Comparison of ENCODE assay signal across 15 cellular contexts in genomic region chr2:186751790-186752189, GRCh38. TPM values are rescaled to one million over a fixed set of nuclear protein-coding genes. Genes with fewer than 3 reads are reported as not detected.
DNase-seq lines count a peak whose midpoint lies in the region; ATAC-seq and TF ChIP-seq lines count a peak whose summit lies in the region.
"Had no signal": no experiment of that assay in that cellular context is flagged by ENCODE, and none has a peak within 500 bp of the region (broad histone marks: within the 10 kb centered on the region; RNA-seq: fewer than 3 reads in every experiment).

No MANE protein-coding gene starts in this region.

- DNase-seq in PC-3 (no peak), NK-92 (lab: John Stamatoyannopoulos, UW; ENCODE audit: unreplicated experiment) (no peak), NCI-H2107 (lab: John Stamatoyannopoulos, UW) (no peak), KG1 (lab: John Stamatoyannopoulos, UW) (no peak)
- no peak for DNase-seq in activated CD4-positive, alpha-beta T cell treated with anti-CD3 and anti-CD28 coated beads, Interleukin-2, amount 10 ng/mL, durations not matched to agents 24 days and 14 days
- DNase-seq: effector memory CD8-positive, alpha-beta T cell; GF-D8; hypothalamus; NCI-H2081 treated with DMSO at 0.1 percent for 48 hours; psoas muscle had no signal

- H3K9ac ChIP-seq in PC-3 (ENCODE audit: low read length): no peak overlapping the region
- H3K9ac ChIP-seq: BLaER1 had no signal

- no peaks in the 10 kb centered on the region for H3K9me3 Mint-ChIP-seq in activated CD4-positive, alpha-beta T cell treated with anti-CD3 and anti-CD28 coated beads, Interleukin-2, amount 10 ng/mL, durations not matched to agents 24 days and 14 days
- H3K9me3 Mint-ChIP-seq: effector memory CD8-positive, alpha-beta T cell; IgD-negative memory B cell had no signal

- no peaks in the 10 kb centered on the region for H3K9me2 ChIP-seq in PC-3 (replicated peaks; ENCODE audit: low read length)

- H2AFZ ChIP-seq in PC-3 (ENCODE audit: low read length): no peak overlapping the region

- no peaks in the 10 kb centered on the region for H3K79me2 ChIP-seq in PC-3 (ENCODE audit: low read length)

- POLR2A ChIA-PET in PC-3 (lab: Charles Lee; ENCODE audit: unreplicated experiment): no interaction called here

- H3K9me3 ChIP-seq in PC-3 (ENCODE audit: low read length): no peaks in the 10 kb centered on the region
- H3K9me3 ChIP-seq: BLaER1, psoas muscle had no signal

- ATAC-seq in GM18519 (IDR thresholded peaks at IDR 0.05; ENCODE audit: low FRiP score, unreplicated experiment): peak; percentile 82
- peak; percentile 72 for ATAC-seq in GM21367 (IDR thresholded peaks at IDR 0.05; ENCODE audit: unreplicated experiment)
- ATAC-seq in HG03039 (IDR thresholded peaks at IDR 0.05; ENCODE audit: unreplicated experiment): peak; percentile 82
- ATAC-seq in PC-3: peak; percentile 49
- ATAC-seq: effector memory CD8-positive, alpha-beta T cell; psoas muscle had no signal

- H3K4me3 ChIP-seq in PC-3 (ENCODE audit: low read length): no peak overlapping the region
- H3K4me3 ChIP-seq: BLaER1, psoas muscle had no signal

- H3K27me3 Mint-ChIP-seq in activated CD4-positive, alpha-beta T cell treated with anti-CD3 and anti-CD28 coated beads, Interleukin-2, amount 10 ng/mL, durations not matched to agents 24 days and 14 days: no peaks in the 10 kb centered on the region
- H3K27me3 Mint-ChIP-seq: effector memory CD8-positive, alpha-beta T cell; IgD-negative memory B cell had no signal

- no peaks in the 10 kb centered on the region for H3K27me3 ChIP-seq in PC-3 (ENCODE audit: low read length)
- H3K27me3 ChIP-seq: BLaER1 had no signal

- CTCF ChIA-PET in PC-3 (lab: Charles Lee): interaction anchor here (0.6 kb wide), 1 partner anchor 639 kb away, joined by 4 read pairs; no protein-coding TSS in a partner anchor

- no TSS peak for BruUV-seq in PC-3 (replicated peaks; lab: Mats Ljungman, UMichigan)

- no peak overlapping the region for H3K4me2 ChIP-seq in PC-3 (ENCODE audit: low read length)
- H3K4me2 ChIP-seq: BLaER1 had no signal

- H3K27ac ChIP-seq in PC-3 (ENCODE audit: low read length): no peak overlapping the region
- H3K27ac ChIP-seq: BLaER1, psoas muscle had no signal

- no peaks in the 10 kb centered on the region for H4K20me1 ChIP-seq in PC-3 (ENCODE audit: low read length)
- H4K20me1 ChIP-seq: BLaER1 had no signal

- H3K36me3 ChIP-seq in PC-3 (ENCODE audit: low read depth, low read length): no peaks in the 10 kb centered on the region
- H3K36me3 ChIP-seq: BLaER1 had no signal

- no peaks in the 10 kb centered on the region for H3K4me1 Mint-ChIP-seq in activated CD4-positive, alpha-beta T cell treated with anti-CD3 and anti-CD28 coated beads, Interleukin-2, amount 10 ng/mL, durations not matched to agents 24 days and 14 days
- H3K4me1 Mint-ChIP-seq: IgD-negative memory B cell had no signal

- H3K4me3 Mint-ChIP-seq in activated CD4-positive, alpha-beta T cell treated with anti-CD3 and anti-CD28 coated beads, Interleukin-2, amount 10 ng/mL, durations not matched to agents 24 days and 14 days: no peak overlapping the region
- H3K4me3 Mint-ChIP-seq: effector memory CD8-positive, alpha-beta T cell; IgD-negative memory B cell had no signal

- H3K36me3 Mint-ChIP-seq in activated CD4-positive, alpha-beta T cell treated with anti-CD3 and anti-CD28 coated beads, Interleukin-2, amount 10 ng/mL, durations not matched to agents 24 days and 14 days (ENCODE audit: low read depth): no peaks in the 10 kb centered on the region
- H3K36me3 Mint-ChIP-seq: IgD-negative memory B cell had no signal

- H3K27ac Mint-ChIP-seq in activated CD4-positive, alpha-beta T cell treated with anti-CD3 and anti-CD28 coated beads, Interleukin-2, amount 10 ng/mL, durations not matched to agents 24 days and 14 days: no peak overlapping the region
- H3K27ac Mint-ChIP-seq: effector memory CD8-positive, alpha-beta T cell; IgD-negative memory B cell had no signal

- no peaks in the 10 kb centered on the region for H3F3A ChIP-seq in PC-3 (ENCODE audit: low read length, unreplicated experiment)

- intact Hi-C loops in PC-3 (cut with micrococcal nuclease): no loop called here
- intact Hi-C loops in activated CD4-positive, alpha-beta T cell treated with anti-CD3 and anti-CD28 coated beads, Interleukin-2, amount 10 ng/mL, durations not matched to agents 24 days and 14 days (cut with micrococcal nuclease): no loop called here

- no peaks in the 10 kb centered on the region for H3K4me1 ChIP-seq in PC-3 (ENCODE audit: insufficient read depth, low read length)
- H3K4me1 ChIP-seq: BLaER1, psoas muscle had no signal

- TF ChIP-seq CTCF in PC-3 (conservative IDR thresholded peaks at IDR 0.05; ENCODE audit: low read depth, low read length): no peak

RNA-seq across cellular contexts. Expression of gene FAM171B, which starts 57.9 kb away (rescaled TPM):
- 4.0 and 5.5 TPM in 2 replicates for total RNA-seq in PC-3 (2014; rRNA removed)
- 0.33 and 0.43 TPM in 2 replicates for total RNA-seq in activated CD4-positive, alpha-beta T cell treated with anti-CD3 and anti-CD28 coated beads, Interleukin-2, amount 10 ng/mL, durations not matched to agents 24 days and 14 days
